15 cellular contexts compared by ENCODE assay signal in genomic region chr4:82380831-82381230, GRCh38.
"Had no signal": no experiment of that assay in that cellular context is flagged by ENCODE, and none has a peak within 500 bp of the region (broad histone marks: within the 10 kb centered on the region; RNA-seq: fewer than 3 reads in every experiment).

No MANE protein-coding gene starts in this region.

- H3K9me3 ChIP-seq: prostate gland, right lobe of liver, thoracic aorta had no signal

- H3K27me3 Mint-ChIP-seq: activated B cell treated with CpG ODN at 0.5 μM for 24 hours; activated CD4-positive, alpha-beta memory T cell treated with anti-CD3 and anti-CD28 coated beads for 36 hours; activated naive CD8-positive, alpha-beta T cell; stimulated activated memory B cell treated with anti-CD40 and anti-IgM and Interleukin-4, amounts not matched to agents 10 μg/mL and 1 μg/mL and 100 μg/mL, for 72 hours had no signal

- DNase-seq: activated B cell treated with CpG ODN at 0.5 μM for 24 hours; activated CD4-positive, alpha-beta memory T cell treated with anti-CD3 and anti-CD28 coated beads for 36 hours; activated CD4-positive, alpha-beta T cell treated with anti-CD3 and anti-CD28 coated beads for 4 hours; activated T-cell treated with anti-CD3 and anti-CD28 coated beads for 4 hours; foreskin fibroblast; right lobe of liver; stimulated activated CD4-positive, alpha-beta T cell treated with anti-CD3 and anti-CD28 coated beads, Interleukin-4, amount 100 ng/mL, for 24 hours; SW 1271 had no signal

- ATAC-seq: left lobe of liver; stimulated activated memory B cell treated with anti-CD40 and anti-IgM and Interleukin-4, amounts not matched to agents 10 μg/mL and 1 μg/mL and 100 μg/mL, for 72 hours had no signal

- H3K4me1 ChIP-seq: prostate gland had no signal

- H3K27ac Mint-ChIP-seq: activated B cell treated with CpG ODN at 0.5 μM for 24 hours; activated CD4-positive, alpha-beta memory T cell treated with anti-CD3 and anti-CD28 coated beads for 36 hours; activated naive CD8-positive, alpha-beta T cell; activated T-helper 1 cell treated with anti-CD3 and anti-CD28 coated beads, Interleukin-12 subunit alpha, Interleukin-12 subunit beta, Interleukin-2, Interleukin-4 antibody, amounts not matched to agents 30 ng/mL and 10 ng/mL and 1 ng/mL, durations not matched to agents 14 hours and 24 hours and 36 hours; stimulated activated memory B cell treated with anti-CD40 and anti-IgM and Interleukin-4, amounts not matched to agents 10 μg/mL and 1 μg/mL and 100 μg/mL, for 72 hours had no signal

- FAIRE-seq: TTC549 had no signal

- H3K4me3 ChIP-seq: prostate gland, right lobe of liver, thoracic aorta had no signal

- H3K4me3 Mint-ChIP-seq: activated B cell treated with CpG ODN at 0.5 μM for 24 hours; activated CD4-positive, alpha-beta memory T cell treated with anti-CD3 and anti-CD28 coated beads for 36 hours; activated naive CD8-positive, alpha-beta T cell; activated T-helper 1 cell treated with anti-CD3 and anti-CD28 coated beads, Interleukin-12 subunit alpha, Interleukin-12 subunit beta, Interleukin-2, Interleukin-4 antibody, amounts not matched to agents 30 ng/mL and 10 ng/mL and 1 ng/mL, durations not matched to agents 14 hours and 24 hours and 36 hours; stimulated activated memory B cell treated with anti-CD40 and anti-IgM and Interleukin-4, amounts not matched to agents 10 μg/mL and 1 μg/mL and 100 μg/mL, for 72 hours had no signal

- H3K27ac ChIP-seq: prostate gland, right lobe of liver, thoracic aorta had no signal

- H3K36me3 ChIP-seq: prostate gland, right lobe of liver, thoracic aorta had no signal

- H3K27me3 ChIP-seq: right lobe of liver had no signal

- H3K9me3 Mint-ChIP-seq: activated CD4-positive, alpha-beta memory T cell treated with anti-CD3 and anti-CD28 coated beads for 36 hours; activated T-helper 1 cell treated with anti-CD3 and anti-CD28 coated beads, Interleukin-12 subunit alpha, Interleukin-12 subunit beta, Interleukin-2, Interleukin-4 antibody, amounts not matched to agents 30 ng/mL and 10 ng/mL and 1 ng/mL, durations not matched to agents 14 hours and 24 hours and 36 hours had no signal
